Comparison of ENCODE assay signal across 23 cellular contexts in the genomic region with DNA sequence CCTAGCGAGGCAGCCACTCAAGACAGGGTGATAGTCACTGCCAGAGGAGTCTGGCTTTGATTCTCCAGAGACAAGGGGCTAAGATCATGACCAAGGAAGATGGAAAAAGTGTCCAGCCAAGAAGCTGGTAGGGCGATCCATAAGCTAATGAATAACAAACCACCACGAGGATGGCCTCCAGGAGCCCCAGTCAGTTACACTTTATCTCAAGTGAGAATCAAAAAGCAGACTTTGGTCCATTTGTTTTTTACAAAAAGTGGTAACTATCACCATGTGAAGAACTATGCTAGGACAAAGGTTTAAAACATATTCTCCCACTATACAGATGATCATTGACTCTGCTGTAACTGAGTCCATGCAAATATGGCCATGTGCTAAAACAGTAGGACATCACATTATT.
"Had no signal": no experiment of that assay in that cellular context is flagged by ENCODE, and none has a peak within 500 bp of the region (broad histone marks: within the 10 kb centered on the region; RNA-seq: fewer than 3 reads in every experiment).

No MANE protein-coding gene starts in this region.

- H3K4me3 Mint-ChIP-seq: activated CD8-positive, alpha-beta T cell treated with anti-CD3 and anti-CD28 coated beads, Interleukin-2, amount 10 ng/mL, durations not matched to agents 7 days and 5 days; activated naive CD8-positive, alpha-beta T cell treated with anti-CD3 and anti-CD28 coated beads, Interleukin-2, amount 50 U/mL, for 24 hours had no signal

- H3K36me3 ChIP-seq: MG63 had no signal

- H3K27ac ChIP-seq: ascending aorta, body of pancreas, KMS-11, Peyer's patch, SJSA1 had no signal

- H3K27me3 Mint-ChIP-seq: activated naive CD8-positive, alpha-beta T cell treated with anti-CD3 and anti-CD28 coated beads, Interleukin-2, amount 50 U/mL, for 24 hours had no signal

- H3K27me3 ChIP-seq: ascending aorta, body of pancreas, MG63, Peyer's patch, SJSA1 had no signal

- H3K4me1 ChIP-seq: ascending aorta, body of pancreas, SJSA1 had no signal

- ATAC-seq: activated CD4-positive, CD25-positive, alpha-beta regulatory T cell treated with anti-CD3 and anti-CD28 coated beads, Interleukin-2, amount 50 U/mL, for 24 hours; activated CD8-positive, alpha-beta T cell treated with anti-CD3 and anti-CD28 coated beads, Interleukin-2, amount 10 ng/mL, durations not matched to agents 7 days and 5 days; activated naive CD4-positive, alpha-beta T cell treated with anti-CD3 and anti-CD28 coated beads, Interleukin-2, amount 50 U/mL, for 72 hours; activated naive CD8-positive, alpha-beta T cell treated with anti-CD3 and anti-CD28 coated beads, Interleukin-2, amount 50 U/mL, for 24 hours; body of pancreas; SK-N-SH treated with all-trans-retinoic acid at 6 μM for 48 hours had no signal

- H3K27ac Mint-ChIP-seq: activated CD8-positive, alpha-beta T cell treated with anti-CD3 and anti-CD28 coated beads, Interleukin-2, amount 10 ng/mL, durations not matched to agents 7 days and 5 days; activated naive CD8-positive, alpha-beta T cell treated with anti-CD3 and anti-CD28 coated beads, Interleukin-2, amount 50 U/mL, for 24 hours had no signal

- DNase-seq: activated CD4-positive, alpha-beta T cell treated with anti-CD3 and anti-CD28 coated beads for 4 hours; activated CD4-positive, alpha-beta T cell treated with anti-CD3 and anti-CD28 coated beads, Interleukin-2, amount 50 U/mL, for 4 hours; activated CD8-positive, alpha-beta memory T cell treated with anti-CD3 and anti-CD28 coated beads, Interleukin-2, amount 50 U/mL, for 48 hours; activated CD8-positive, alpha-beta T cell treated with anti-CD3 and anti-CD28 coated beads, Interleukin-2, amount 10 ng/mL, durations not matched to agents 7 days and 5 days; activated naive CD8-positive, alpha-beta T cell treated with anti-CD3 and anti-CD28 coated beads, Interleukin-2, amount 50 U/mL, for 24 hours; activated T-cell treated with anti-CD3 and anti-CD28 coated beads, Interleukin-2, amount 50 U/mL, for 1 hour; amniotic stem cell; body of pancreas; MG63; NCI-H1105; NCI-H1436; NCI-H1694 treated with DMSO at 0.1 percent for 48 hours; NCI-H2029 treated with DMSO at 0.1 percent for 48 hours; NCI-H446; NCI-H524; Peyer's patch; SW 1271 had no signal

- H3K9me3 ChIP-seq: ascending aorta, body of pancreas, MG63, Peyer's patch, SJSA1 had no signal

- H3K9ac ChIP-seq: KMS-11 had no signal

- H3K4me2 ChIP-seq: KMS-11 had no signal

- H3K4me3 ChIP-seq: ascending aorta, body of pancreas, MG63, Peyer's patch, SJSA1 had no signal
